8 cellular contexts compared by ENCODE assay signal in the genomic region with DNA sequence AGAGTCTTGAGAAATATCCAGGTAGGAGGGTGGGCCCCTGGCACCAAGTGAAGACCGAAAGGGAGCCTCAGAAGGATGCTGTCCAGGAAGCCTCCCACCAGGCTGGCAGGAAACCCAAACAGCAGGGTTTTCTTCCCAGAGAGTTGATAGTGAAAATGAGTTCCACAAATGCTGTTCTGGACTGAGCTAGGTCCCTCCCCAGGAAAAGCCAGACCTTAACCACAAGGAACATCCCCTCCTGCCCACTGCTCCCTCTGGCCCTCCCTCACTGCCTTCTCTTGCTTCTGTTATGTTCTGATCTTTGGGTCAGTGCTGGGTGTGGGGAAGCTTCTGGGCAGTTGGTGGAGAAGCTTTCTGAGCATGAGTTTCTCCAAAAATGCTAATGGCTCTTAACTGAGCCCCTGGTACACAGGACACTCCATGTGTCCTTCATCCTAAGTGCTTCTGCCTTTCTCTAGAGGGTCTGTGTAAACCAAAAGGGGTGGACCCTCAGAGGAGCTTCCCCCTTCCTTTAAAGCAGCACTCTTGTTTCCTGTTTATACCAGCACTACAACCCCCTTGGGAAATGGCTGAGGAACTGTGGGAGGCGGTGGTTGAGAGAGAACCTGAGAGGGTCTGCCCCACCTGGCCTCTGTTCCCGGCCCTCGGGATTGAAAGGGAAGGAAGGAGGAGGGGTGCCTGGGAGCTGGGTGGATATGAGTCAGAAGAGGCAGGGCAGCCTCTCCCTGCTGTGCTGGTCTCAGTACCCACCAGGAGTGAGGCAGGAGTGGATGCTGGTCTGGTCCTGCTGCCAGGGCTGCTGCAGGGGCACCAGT. TPM values are rescaled to one million over a fixed set of nuclear protein-coding genes. Genes with fewer than 3 reads are reported as not detected.
A peak's percentile ranks its signal among the peaks of the same experiment; 100 is the strongest.
DNase-seq lines count a peak whose midpoint lies in the region; ATAC-seq, FAIRE-seq and TF ChIP-seq lines count a peak whose summit lies in the region.

No MANE protein-coding gene starts in this region.

- H4K20me1 ChIP-seq in keratinocyte (ENCODE audit: control insufficient read depth, extremely low read depth, insufficient read depth, low read length), result no peaks in the 10 kb centered on the region

- peaks cover 4% of the 10 kb centered on the region for H3K9me1 ChIP-seq in keratinocyte (ENCODE audit: control insufficient read depth, extremely low read depth, insufficient read depth, low read length)

- TF ChIP-seq CTCF in keratinocyte (optimal IDR thresholded peaks at IDR 0.05 in 1 of 3, IDR thresholded peaks at IDR 0.05 in 1 of 3, conservative IDR thresholded peaks at IDR 0.05 in 1 of 3; ENCODE audit: extremely low read depth in 1 of 3, insufficient read depth in 2 of 3, low read length in 3 of 3), result no peak

- no peaks in the 10 kb centered on the region for H3K27me3 Mint-ChIP-seq in activated naive CD8-positive, alpha-beta T cell

- peaks cover 80% of the 10 kb centered on the region for H3K4me1 Mint-ChIP-seq in activated naive CD8-positive, alpha-beta T cell (ENCODE audit: low read depth)

- peak overlapping the region; percentile 51 for H3K4me3 Mint-ChIP-seq in activated naive CD8-positive, alpha-beta T cell

- peak overlapping the region; percentile 13 for H3K9ac ChIP-seq in keratinocyte (ENCODE audit: control insufficient read depth, extremely low read depth, insufficient read depth, low read length)

- no peak for ATAC-seq in HG02571 (IDR thresholded peaks at IDR 0.05; ENCODE audit: unreplicated experiment)
- ATAC-seq in GM18517 (IDR thresholded peaks at IDR 0.05; ENCODE audit: unreplicated experiment), result no peak
- ATAC-seq in HG03135 (IDR thresholded peaks at IDR 0.05; ENCODE audit: unreplicated experiment), result no peak

- peak overlapping the region; percentile 50 for H3K4me2 ChIP-seq in keratinocyte (ENCODE audit: control insufficient read depth, extremely low read depth, insufficient read depth, low read depth, low read length)

- H3K9me3 Mint-ChIP-seq in activated naive CD8-positive, alpha-beta T cell (ENCODE audit: low read depth), result no peaks in the 10 kb centered on the region

- no peak overlapping the region for H3K4me3 ChIP-seq in keratinocyte (ENCODE audit: control insufficient read depth in 2 of 3, extremely low read depth in 1 of 3, insufficient read depth in 2 of 3, low read depth in 1 of 3, low read length in 3 of 3)

- peak overlapping the region; percentile 39 for H3K27ac ChIP-seq in keratinocyte (ENCODE audit: control insufficient read depth, insufficient read depth, low read length)

- H3K36me3 Mint-ChIP-seq in activated naive CD8-positive, alpha-beta T cell, result no peaks in the 10 kb centered on the region

- peak overlapping the region; percentile 87 for H3K27ac Mint-ChIP-seq in activated naive CD8-positive, alpha-beta T cell

- peak overlapping the region; percentile 53 for H2AFZ ChIP-seq in keratinocyte (ENCODE audit: control insufficient read depth, low read length)

- H3K79me2 ChIP-seq in keratinocyte (ENCODE audit: control insufficient read depth, insufficient read depth, low read length), result peaks cover 48% of the 10 kb centered on the region

- H3K4me1 ChIP-seq in keratinocyte (ENCODE audit: control insufficient read depth, extremely low read depth, insufficient read depth, low read length), result peaks cover 12% of the 10 kb centered on the region

- H3K9me3 ChIP-seq in keratinocyte (ENCODE audit: control insufficient read depth, low read depth, low read length), result no peaks in the 10 kb centered on the region

- FAIRE-seq in keratinocyte (lab: Jason Lieb, UNC), result peak; percentile 81

- H3K27me3 ChIP-seq in keratinocyte (ENCODE audit: control insufficient read depth, extremely low read depth, insufficient read depth, low read length), result no peaks in the 10 kb centered on the region

- peaks cover 3 to 5% of the 10 kb centered on the region in 2 experiments for H3K36me3 ChIP-seq in keratinocyte (ENCODE audit: control insufficient read depth in 2 of 2, extremely low read depth in 1 of 2, insufficient read depth in 2 of 2, low read length in 2 of 2)

- dilution Hi-C loops in keratinocyte (cut with MboI; ENCODE audit: extremely low pct_ligation_motif_present, low sequenced_read_pairs), result no loop called here

- DNase-seq in DMS153 (lab: John Stamatoyannopoulos, UW), result peak; percentile 84
- peak; percentile 64 for DNase-seq in MV-4-11 (lab: John Stamatoyannopoulos, UW)
- no peak for DNase-seq in keratinocyte (ENCODE audit: low read depth, low spot score)
- DNase-seq in stimulated activated CD4-positive, alpha-beta T cell treated with anti-CD3 and anti-CD28 coated beads, Interleukin-1b, Interleukin-23, amount 100 ng/mL, for 48 hours, result no peak

RNA-seq across cellular contexts. Expression of gene CDS2, which starts 42.0 kb away (rescaled TPM):
- polyA plus RNA-seq in keratinocyte, result 38.9 to 67.1 TPM (median 52.6 TPM) in 3 replicates
- polyA plus RNA-seq in keratinocyte (2011; ENCODE audit: low read depth), result 7.3 TPM
- polyA plus RNA-seq in keratinocyte (2011; cell fraction: cytosol; rRNA removed), result 23.1 and 51.5 TPM in 2 replicates
- polyA plus RNA-seq in keratinocyte (2011; cell fraction: nucleus; rRNA removed), result 47.7 and 53.7 TPM in 2 replicates
- polyA plus RNA-seq in keratinocyte (2012; ENCODE audit: low replicate concordance), result 8.0 and 20.6 TPM in 2 replicates
- polyA minus RNA-seq in keratinocyte, result 74.3 to 79.1 TPM (median 76.6 TPM) in 3 replicates
- 18.8 TPM for polyA minus RNA-seq in keratinocyte (2011; cell fraction: cytosol; rRNA and poly(A)+ RNA removed)
- 33.1 and 87.6 TPM in 2 replicates for polyA minus RNA-seq in keratinocyte (2011; cell fraction: nucleus; rRNA and poly(A)+ RNA removed)

RNA-seq across cellular contexts. Expression of gene PCNA, which starts 49.0 kb away (rescaled TPM):
- polyA plus RNA-seq in keratinocyte, result 54.0 to 139 TPM (median 130 TPM) in 3 replicates
- 39.7 TPM for polyA plus RNA-seq in keratinocyte (2011; ENCODE audit: low read depth)
- polyA plus RNA-seq in keratinocyte (2011; cell fraction: cytosol; rRNA removed), result 68.9 and 97.6 TPM in 2 replicates
- 60.8 and 76.0 TPM in 2 replicates for polyA plus RNA-seq in keratinocyte (2011; cell fraction: nucleus; rRNA removed)
- 51.1 and 98.6 TPM in 2 replicates for polyA plus RNA-seq in keratinocyte (2012; ENCODE audit: low replicate concordance)
- 52.6 to 91.3 TPM (median 85.1 TPM) in 3 replicates for polyA minus RNA-seq in keratinocyte
- polyA minus RNA-seq in keratinocyte (2011; cell fraction: cytosol; rRNA and poly(A)+ RNA removed), result 91.3 TPM
- 29.8 and 30.2 TPM in 2 replicates for polyA minus RNA-seq in keratinocyte (2011; cell fraction: nucleus; rRNA and poly(A)+ RNA removed)

RNA-seq across cellular contexts. Expression of gene TMEM230, which starts 55.9 kb away (rescaled TPM):
- 89.3 to 122 TPM (median 102 TPM) in 3 replicates for polyA plus RNA-seq in keratinocyte
- polyA plus RNA-seq in keratinocyte (2011; ENCODE audit: low read depth), result 26.1 TPM
- 130 and 179 TPM in 2 replicates for polyA plus RNA-seq in keratinocyte (2011; cell fraction: cytosol; rRNA removed)
- polyA plus RNA-seq in keratinocyte (2011; cell fraction: nucleus; rRNA removed), result 46.7 and 48.1 TPM in 2 replicates
- 49.1 and 76.7 TPM in 2 replicates for polyA plus RNA-seq in keratinocyte (2012; ENCODE audit: low replicate concordance)
- polyA minus RNA-seq in keratinocyte, result 39.4 to 61.9 TPM (median 58.0 TPM) in 3 replicates
- 64.5 TPM for polyA minus RNA-seq in keratinocyte (2011; cell fraction: cytosol; rRNA and poly(A)+ RNA removed)
- polyA minus RNA-seq in keratinocyte (2011; cell fraction: nucleus; rRNA and poly(A)+ RNA removed), result 13.1 and 17.8 TPM in 2 replicates

Comparison
In these comparisons a context has a peak if more than half of its experiments do, and no peak if none do; other contexts are left out.
1. DNase-seq: peak in DMS153 (single experiment) and MV-4-11 (single experiment); none in keratinocyte (single experiment) and stimulated activated CD4-positive, alpha-beta T cell treated with anti-CD3 and anti-CD28 coated beads, Interleukin-1b, Interleukin-23, amount 100 ng/mL, for 48 hours (single experiment).